In genomic region chr20:36633285-36633772, GRCh38 we compare ENCODE assay signal across 1 cellular context.
TF ChIP-seq lines count a peak whose summit lies in the region.

No MANE protein-coding gene starts in this region.

TF ChIP-seq in HepG2, 621 proteins besides CTCF, POLR2A, EP300 and RAD21 (continues in another document):
- TF ChIP-seq ARNTL (CRISPR knock-in tag; IDR thresholded peaks at IDR 0.05) (no peak), ZNF33B (CRISPR knock-in tag; IDR thresholded peaks at IDR 0.05) (no peak), PRPF4 (IDR thresholded peaks at IDR 0.05; ENCODE audit: low read depth, low read length, poor library complexity, severe bottlenecking) (no peak), ZNF761 (CRISPR knock-in tag; conservative IDR thresholded peaks at IDR 0.05) (no peak), ZNF124 (CRISPR knock-in tag; IDR thresholded peaks at IDR 0.05) (peak; percentile 12; the same call in 1 of the 2 replicates), CERS6 (CRISPR knock-in tag; IDR thresholded peaks at IDR 0.05) (0 out of 2 replicates have a peak, but pooled peaks have one; percentile 19), JUNB (CRISPR knock-in tag; IDR thresholded peaks at IDR 0.05; ENCODE audit: borderline replicate concordance) (no peak), ZNF883 (CRISPR knock-in tag; IDR thresholded peaks at IDR 0.05; ENCODE audit: not compliant biosample characterization) (peak; percentile 52), HNF1B (CRISPR knock-in tag; IDR thresholded peaks at IDR 0.05) (no peak), GLMP (CRISPR knock-in tag; IDR thresholded peaks at IDR 0.05; ENCODE audit: borderline replicate concordance) (no peak), ZNF816 (CRISPR knock-in tag; IDR thresholded peaks at IDR 0.05; ENCODE audit: borderline replicate concordance) (no peak), HINFP (CRISPR knock-in tag; IDR thresholded peaks at IDR 0.05; ENCODE audit: low read depth) (no peak), FOXM1 (CRISPR knock-in tag; IDR thresholded peaks at IDR 0.05) (0 out of 2 replicates have a peak, but pooled peaks have one; percentile 6), ZNF598 (CRISPR knock-in tag; IDR thresholded peaks at IDR 0.05; ENCODE audit: borderline replicate concordance) (0 out of 2 replicates have a peak, but pooled peaks have one; percentile 59), JARID2 (CRISPR knock-in tag; IDR thresholded peaks at IDR 0.05; ENCODE audit: insufficient replicate concordance) (peak; percentile 18), THRA (CRISPR knock-in tag; IDR thresholded peaks at IDR 0.05; ENCODE audit: borderline replicate concordance) (no peak), FOXP1 (IDR thresholded peaks at IDR 0.05) (no peak), FOXP1 (CRISPR knock-in tag; IDR thresholded peaks at IDR 0.05) (no peak), SPEN (CRISPR knock-in tag; IDR thresholded peaks at IDR 0.05; ENCODE audit: low read depth) (peak; percentile 27; the same call in 1 of the 2 replicates), ZFP41 (CRISPR knock-in tag; IDR thresholded peaks at IDR 0.05; ENCODE audit: borderline replicate concordance) (0 out of 2 replicates have a peak, but pooled peaks have one; percentile 63), THAP9 (CRISPR knock-in tag; IDR thresholded peaks at IDR 0.05; ENCODE audit: borderline replicate concordance) (peak; percentile 14; the same call in 1 of the 2 replicates), ZNF746 (CRISPR knock-in tag; IDR thresholded peaks at IDR 0.05) (no peak), RXRA (CRISPR knock-in tag; IDR thresholded peaks at IDR 0.05) (0 out of 2 replicates have a peak, but pooled peaks have one; percentile 9), FOXK2 (IDR thresholded peaks at IDR 0.05) (no peak), ZBTB26 (CRISPR knock-in tag; IDR thresholded peaks at IDR 0.05; ENCODE audit: borderline replicate concordance) (0 out of 2 replicates have a peak, but pooled peaks have one; percentile 20), ZNF142 (CRISPR knock-in tag; IDR thresholded peaks at IDR 0.05) (no peak), ZNF781 (CRISPR knock-in tag; IDR thresholded peaks at IDR 0.05; ENCODE audit: borderline replicate concordance, not compliant biosample characterization) (no peak), KDM1A (CRISPR knock-in tag; IDR thresholded peaks at IDR 0.05) (no peak), ZNF562 (CRISPR knock-in tag; IDR thresholded peaks at IDR 0.05; ENCODE audit: borderline replicate concordance) (no peak), NCOR1 (IDR thresholded peaks at IDR 0.05; ENCODE audit: borderline replicate concordance, low read length) (no peak), ZNF512 (CRISPR knock-in tag; IDR thresholded peaks at IDR 0.05) (peak; percentile 47), MATR3 (CRISPR knock-in tag; IDR thresholded peaks at IDR 0.05) (0 out of 2 replicates have a peak, but pooled peaks have one; percentile 93), ZNF850 (CRISPR knock-in tag; conservative IDR thresholded peaks at IDR 0.05) (no peak), ZNF792 (CRISPR knock-in tag; IDR thresholded peaks at IDR 0.05) (peak; percentile 15; the same call in 1 of the 2 replicates), YEATS2 (CRISPR knock-in tag; IDR thresholded peaks at IDR 0.05; ENCODE audit: borderline replicate concordance) (0 out of 2 replicates have a peak, but pooled peaks have one; percentile 0), KDM5B (CRISPR knock-in tag; IDR thresholded peaks at IDR 0.05; ENCODE audit: borderline replicate concordance) (no peak), ETV5 (CRISPR knock-in tag; IDR thresholded peaks at IDR 0.05; ENCODE audit: borderline replicate concordance) (0 out of 2 replicates have a peak, but pooled peaks have one; percentile 11), NBN (conservative IDR thresholded peaks at IDR 0.05) (no peak), ZNF614 (CRISPR knock-in tag; IDR thresholded peaks at IDR 0.05; ENCODE audit: borderline replicate concordance) (no peak), ZKSCAN8 (CRISPR knock-in tag; IDR thresholded peaks at IDR 0.05; ENCODE audit: borderline replicate concordance) (no peak), ELF1 (CRISPR knock-in tag; IDR thresholded peaks at IDR 0.05) (peak; percentile 33; the same call in 1 of the 2 replicates), ZNF235 (CRISPR knock-in tag; IDR thresholded peaks at IDR 0.05; ENCODE audit: borderline replicate concordance) (0 out of 2 replicates have a peak, but pooled peaks have one; percentile 40)
